ENCODE assay signal across 2 cellular contexts in genomic region chr1:68975534-68975933, GRCh38.
TF ChIP-seq lines count a peak whose summit lies in the region.

No MANE protein-coding gene starts in this region.

TF ChIP-seq in SK-N-SH, 30 proteins besides CTCF, POLR2A, EP300 and RAD21 (continued from another document):
- TF ChIP-seq REST (IDR thresholded peaks at IDR 0.05; ENCODE audit: low read depth, low read length) (no peak), SIN3A (IDR thresholded peaks at IDR 0.05; ENCODE audit: borderline replicate concordance, low read depth, low read length) (no peak)

TF ChIP-seq in SK-N-SH treated with all-trans-retinoic acid at 6 μM for 48 hours, 23 proteins besides CTCF, POLR2A, EP300 and RAD21 (continued from another document):
- TF ChIP-seq PATZ1 (CRISPR knock-in tag; IDR thresholded peaks at IDR 0.05; ENCODE audit: borderline replicate concordance) (no peak), BACH2 (CRISPR knock-in tag; IDR thresholded peaks at IDR 0.05; ENCODE audit: borderline replicate concordance) (no peak), ZNF8 (CRISPR knock-in tag; IDR thresholded peaks at IDR 0.05) (no peak), ISL1 (CRISPR knock-in tag; IDR thresholded peaks at IDR 0.05) (no peak), ESRRG (CRISPR knock-in tag; IDR thresholded peaks at IDR 0.05) (no peak), ZNF70 (CRISPR knock-in tag; IDR thresholded peaks at IDR 0.05) (no peak), ZC3H10 (CRISPR knock-in tag; IDR thresholded peaks at IDR 0.05) (no peak), CREB5 (CRISPR knock-in tag; IDR thresholded peaks at IDR 0.05; ENCODE audit: low read depth) (no peak)
